In genomic region chr3:25887907-25888306, GRCh38 we compare ENCODE assay signal across 23 cellular contexts.
"Had no signal": no experiment of that assay in that cellular context is flagged by ENCODE, and none has a peak within 500 bp of the region (broad histone marks: within the 10 kb centered on the region; RNA-seq: fewer than 3 reads in every experiment).

No MANE protein-coding gene starts in this region.

- DNase-seq: activated CD4-positive, alpha-beta memory T cell treated with anti-CD3 and anti-CD28 coated beads for 36 hours; activated CD4-positive, alpha-beta T cell treated with anti-CD3 and anti-CD28 coated beads for 1 hour; activated CD4-positive, alpha-beta T cell treated with anti-CD3 and anti-CD28 coated beads for 48 hours; activated CD8-positive, alpha-beta memory T cell treated with anti-CD3 and anti-CD28 coated beads, Interleukin-2, amount 10 ng/mL, durations not matched to agents 7 days and 5 days; activated CD8-positive, alpha-beta memory T cell treated with anti-CD3 and anti-CD28 coated beads, Interleukin-2, amount 50 U/mL, for 4 hours; activated CD8-positive, alpha-beta T cell treated with anti-CD3 and anti-CD28 coated beads, Interleukin-2, amount 10 ng/mL, durations not matched to agents 7 days and 5 days; activated gamma-delta T cell; activated naive CD4-positive, alpha-beta T cell; activated T-cell treated with anti-CD3 and anti-CD28 coated beads, Interleukin-2, amount 50 U/mL, for 1 hour; activated T-cell treated with anti-CD3 and anti-CD28 coated beads, Interleukin-2, amount 50 U/mL, for 48 hours; central memory CD4-positive, alpha-beta T cell; cerebellar nuclear complex; colonic mucosa; effector CD8-positive, alpha-beta T cell; esophagus squamous epithelium; foreskin melanocyte; heart right ventricle; T-helper 2 cell had no signal

- ATAC-seq: activated CD8-positive, alpha-beta memory T cell treated with anti-CD3 and anti-CD28 coated beads, Interleukin-2, amount 10 ng/mL, durations not matched to agents 7 days and 5 days; activated CD8-positive, alpha-beta T cell treated with anti-CD3 and anti-CD28 coated beads, Interleukin-2, amount 10 ng/mL, durations not matched to agents 7 days and 5 days; gastroesophageal sphincter; heart right ventricle; WTC11 had no signal

- H3K4me1 Mint-ChIP-seq: activated CD8-positive, alpha-beta memory T cell treated with anti-CD3 and anti-CD28 coated beads, Interleukin-2, amount 10 ng/mL, durations not matched to agents 7 days and 5 days had no signal

- H3K4me3 Mint-ChIP-seq: activated CD4-positive, alpha-beta memory T cell treated with anti-CD3 and anti-CD28 coated beads for 36 hours; activated CD8-positive, alpha-beta memory T cell treated with anti-CD3 and anti-CD28 coated beads, Interleukin-2, amount 10 ng/mL, durations not matched to agents 7 days and 5 days; activated CD8-positive, alpha-beta T cell treated with anti-CD3 and anti-CD28 coated beads, Interleukin-2, amount 10 ng/mL, durations not matched to agents 7 days and 5 days; activated naive CD8-positive, alpha-beta T cell; activated T-helper 1 cell treated with anti-CD3 and anti-CD28 coated beads, Interleukin-12 subunit alpha, Interleukin-12 subunit beta, Interleukin-2, Interleukin-4 antibody, amounts not matched to agents 30 ng/mL and 10 ng/mL and 1 ng/mL, durations not matched to agents 14 hours and 24 hours and 36 hours; brain; WTC11 had no signal

- H3K27ac Mint-ChIP-seq: activated CD4-positive, alpha-beta memory T cell treated with anti-CD3 and anti-CD28 coated beads for 36 hours; activated CD8-positive, alpha-beta memory T cell treated with anti-CD3 and anti-CD28 coated beads, Interleukin-2, amount 10 ng/mL, durations not matched to agents 7 days and 5 days; activated CD8-positive, alpha-beta T cell treated with anti-CD3 and anti-CD28 coated beads, Interleukin-2, amount 10 ng/mL, durations not matched to agents 7 days and 5 days; activated naive CD8-positive, alpha-beta T cell; activated T-helper 1 cell treated with anti-CD3 and anti-CD28 coated beads, Interleukin-12 subunit alpha, Interleukin-12 subunit beta, Interleukin-2, Interleukin-4 antibody, amounts not matched to agents 30 ng/mL and 10 ng/mL and 1 ng/mL, durations not matched to agents 14 hours and 24 hours and 36 hours; brain; WTC11 had no signal

- H3K9me3 Mint-ChIP-seq: activated CD4-positive, alpha-beta memory T cell treated with anti-CD3 and anti-CD28 coated beads for 36 hours; activated T-helper 1 cell treated with anti-CD3 and anti-CD28 coated beads, Interleukin-12 subunit alpha, Interleukin-12 subunit beta, Interleukin-2, Interleukin-4 antibody, amounts not matched to agents 30 ng/mL and 10 ng/mL and 1 ng/mL, durations not matched to agents 14 hours and 24 hours and 36 hours had no signal

- H3K27me3 Mint-ChIP-seq: activated CD4-positive, alpha-beta memory T cell treated with anti-CD3 and anti-CD28 coated beads for 36 hours had no signal

- H3K36me3 Mint-ChIP-seq: activated CD4-positive, alpha-beta memory T cell treated with anti-CD3 and anti-CD28 coated beads for 36 hours; activated CD8-positive, alpha-beta memory T cell treated with anti-CD3 and anti-CD28 coated beads, Interleukin-2, amount 10 ng/mL, durations not matched to agents 7 days and 5 days; activated naive CD8-positive, alpha-beta T cell; brain; WTC11 had no signal
